Comparison of ENCODE assay signal across 8 cellular contexts in genomic region chr6:57324538-57324937, GRCh38. TPM values are rescaled to one million over a fixed set of nuclear protein-coding genes. Genes with fewer than 3 reads are reported as not detected.
DNase-seq lines count a peak whose midpoint lies in the region; ATAC-seq and TF ChIP-seq lines count a peak whose summit lies in the region.

No MANE protein-coding gene starts in this region.

- peaks cover 3 to 18% of the 10 kb centered on the region in 2 donors for H3K4me1 Mint-ChIP-seq in natural killer cell
- H3K4me1 Mint-ChIP-seq in natural killer cell treated with Interleukin-12 subunit alpha and Interleukin-12 subunit beta and Interleukin-15 and Interleukin-18, amount 100 ng/mL, for 72 hours (ENCODE audit: low read depth in 2 of 2): peaks cover 16 to 27% of the 10 kb centered on the region in 2 donors

- TF ChIP-seq CTCF in natural killer cell (IDR thresholded peaks at IDR 0.05) (peak; percentile 30), PC-3 (conservative IDR thresholded peaks at IDR 0.05; ENCODE audit: low read depth, low read length) (peak; percentile 68), vagina (IDR thresholded peaks at IDR 0.05) (peak in 2 of 3 experiments; percentile 30 to 35)

- ATAC-seq in natural killer cell: no peak
- no peak for ATAC-seq in natural killer cell treated with Interleukin-12 subunit alpha and Interleukin-12 subunit beta and Interleukin-15 and Interleukin-18, amount 100 ng/mL, for 72 hours
- ATAC-seq in PC-3: no peak
- ATAC-seq in GM19467 (IDR thresholded peaks at IDR 0.05; ENCODE audit: unreplicated experiment): no peak

- H3K36me3 Mint-ChIP-seq in natural killer cell: peaks cover 34% of the 10 kb centered on the region
- H3K36me3 Mint-ChIP-seq in natural killer cell treated with Interleukin-12 subunit alpha and Interleukin-12 subunit beta and Interleukin-15 and Interleukin-18, amount 100 ng/mL, for 72 hours: peaks cover 65% of the 10 kb centered on the region

- no peaks in the 10 kb centered on the region for H3K4me1 ChIP-seq in PC-3 (ENCODE audit: insufficient read depth, low read length)
- no peaks in the 10 kb centered on the region for H3K4me1 ChIP-seq in vagina

- no peaks in the 10 kb centered on the region for H3K9me2 ChIP-seq in PC-3 (replicated peaks; ENCODE audit: low read length)

- H3K4me2 ChIP-seq in PC-3 (ENCODE audit: low read length): no peak overlapping the region

- DNase-seq in natural killer cell (no peak), PC-3 (peak; percentile 46), fibroblast of gingiva (ENCODE audit: low read depth) (peak; percentile 34), vagina (ENCODE audit: extremely low spot score in 2 of 2) (no peak), NCI-H2196 (lab: John Stamatoyannopoulos, UW; ENCODE audit: unreplicated experiment) (no peak)
- no peak for DNase-seq in natural killer cell treated with Interleukin-12 subunit alpha and Interleukin-12 subunit beta and Interleukin-15 and Interleukin-18, amount 100 ng/mL, for 72 hours (ENCODE audit: low spot score)
- DNase-seq in activated CD8-positive, alpha-beta memory T cell treated with anti-CD3 and anti-CD28 coated beads for 24 hours: no peak

- H3K27me3 ChIP-seq in PC-3 (ENCODE audit: low read length) (no peaks in the 10 kb centered on the region), vagina (no peaks in the 10 kb centered on the region)

- no TSS peak for BruUV-seq in PC-3 (replicated peaks; lab: Mats Ljungman, UMichigan)

- no peaks in the 10 kb centered on the region for H3K27me3 Mint-ChIP-seq in natural killer cell (ENCODE audit: low read depth in 2 of 2)
- H3K27me3 Mint-ChIP-seq in natural killer cell treated with Interleukin-12 subunit alpha and Interleukin-12 subunit beta and Interleukin-15 and Interleukin-18, amount 100 ng/mL, for 72 hours: no peaks in the 10 kb centered on the region

- H3K79me2 ChIP-seq in PC-3 (ENCODE audit: low read length): peaks cover 13% of the 10 kb centered on the region

- CTCF ChIA-PET in PC-3 (lab: Charles Lee): interaction anchor here (0.6 to 1.2 kb wide), 3 partner anchors 53 to 473 kb away, joined by 3 read pairs; no protein-coding TSS in a partner anchor

- TF ChIP-seq POLR2A in vagina (IDR thresholded peaks at IDR 0.05): no peak

- intact Hi-C loops in natural killer cell (cut with micrococcal nuclease): no loop called here
- intact Hi-C loops in PC-3 (cut with micrococcal nuclease): no loop called here
- intact Hi-C loops in vagina (cut with DNase I): no loop called here

- no peak overlapping the region for H2AFZ ChIP-seq in PC-3 (ENCODE audit: low read length)

- H3K27ac Mint-ChIP-seq in natural killer cell: no peak overlapping the region
- no peak overlapping the region for H3K27ac Mint-ChIP-seq in natural killer cell treated with Interleukin-12 subunit alpha and Interleukin-12 subunit beta and Interleukin-15 and Interleukin-18, amount 100 ng/mL, for 72 hours

- no peaks in the 10 kb centered on the region for H3F3A ChIP-seq in PC-3 (ENCODE audit: low read length, unreplicated experiment)

- H3K9me3 ChIP-seq in PC-3 (ENCODE audit: low read length) (peaks cover 7% of the 10 kb centered on the region), vagina (peaks cover 2% of the 10 kb centered on the region)

- POLR2A ChIA-PET in PC-3 (lab: Charles Lee; ENCODE audit: unreplicated experiment): interaction anchor here (0.6 kb wide), 1 partner anchor 248 kb away, joined by 3 read pairs; no protein-coding TSS in a partner anchor

- H3K36me3 ChIP-seq in PC-3 (ENCODE audit: low read depth, low read length): peaks cover 83% of the 10 kb centered on the region
- peaks cover 3 to 29% of the 10 kb centered on the region in 2 donors for H3K36me3 ChIP-seq in vagina

- H3K4me3 ChIP-seq in PC-3 (ENCODE audit: low read length): no peak overlapping the region
- no peak overlapping the region for H3K4me3 ChIP-seq in vagina

- H3K27ac ChIP-seq in PC-3 (ENCODE audit: low read length) (no peak overlapping the region), vagina (no peak overlapping the region)

- H3K9ac ChIP-seq in PC-3 (ENCODE audit: low read length): no peak overlapping the region

- H4K20me1 ChIP-seq in PC-3 (ENCODE audit: low read length): no peaks in the 10 kb centered on the region

- H3K4me3 Mint-ChIP-seq in natural killer cell: no peak overlapping the region
- H3K4me3 Mint-ChIP-seq in natural killer cell treated with Interleukin-12 subunit alpha and Interleukin-12 subunit beta and Interleukin-15 and Interleukin-18, amount 100 ng/mL, for 72 hours: no peak overlapping the region

- H3K9me3 Mint-ChIP-seq in natural killer cell: no peaks in the 10 kb centered on the region
- no peaks in the 10 kb centered on the region for H3K9me3 Mint-ChIP-seq in natural killer cell treated with Interleukin-12 subunit alpha and Interleukin-12 subunit beta and Interleukin-15 and Interleukin-18, amount 100 ng/mL, for 72 hours

RNA-seq across cellular contexts. Expression of gene PRIM2, which starts 7.1 kb away (rescaled TPM):
- total RNA-seq in natural killer cell (10 to 100 TPM; 16.0 to 27.5 (median 18.3) TPM), PC-3 (2014; rRNA removed) (26.1 and 48.4 TPM in 2 replicates), vagina (6.9 TPM)
- 10 to 100 TPM; 29.1 to 57.3 TPM for total RNA-seq in natural killer cell treated with Interleukin-12 subunit alpha and Interleukin-12 subunit beta and Interleukin-15 and Interleukin-18, amount 100 ng/mL, for 72 hours

Comparison
In these comparisons a context has a peak if more than half of its experiments do, and no peak if none do; other contexts are left out.
1. DNase-seq: peak in PC-3 (single experiment) and fibroblast of gingiva (single experiment); none in natural killer cell (single experiment), natural killer cell treated with Interleukin-12 subunit alpha and Interleukin-12 subunit beta and Interleukin-15 and Interleukin-18, amount 100 ng/mL, for 72 hours (single experiment), vagina (0 of 2), activated CD8-positive, alpha-beta memory T cell treated with anti-CD3 and anti-CD28 coated beads for 24 hours (single experiment) and NCI-H2196 (single experiment).
2. Peak in every context shown above with its lines, with median percentiles within 50 percentile points of each other: CTCF ChIP-seq.